In genomic region chr3:33722186-33722585, GRCh38 we compare ENCODE assay signal across 1 cellular context.
TF ChIP-seq lines count a peak whose summit lies in the region.

No MANE protein-coding gene starts in this region.

TF ChIP-seq in IMR-90, 13 proteins besides CTCF, POLR2A, EP300 and RAD21:
- TF ChIP-seq MXI1 (IDR thresholded peaks at IDR 0.05; ENCODE audit: borderline replicate concordance, low read depth, low read length) (no peak), ELK1 (IDR thresholded peaks at IDR 0.05; ENCODE audit: borderline replicate concordance, low read depth, low read length) (no peak), MAZ (IDR thresholded peaks at IDR 0.05; ENCODE audit: borderline replicate concordance, low read depth, low read length) (no peak), SMC3 (IDR thresholded peaks at IDR 0.05; ENCODE audit: low read depth, low read length) (no peak), RFX5 (IDR thresholded peaks at IDR 0.05; ENCODE audit: low read depth, low read length) (no peak), CEBPB (IDR thresholded peaks at IDR 0.05; ENCODE audit: low read depth, low read length) (no peak), RCOR1 (IDR thresholded peaks at IDR 0.05; ENCODE audit: insufficient replicate concordance, low read length) (no peak), NFE2L2 (IDR thresholded peaks at IDR 0.05; ENCODE audit: low read depth, low read length) (no peak)
